Comparison of ENCODE assay signal across 22 cellular contexts in genomic region chr7:31935115-31935514, GRCh38.
DNase-seq lines count a peak whose midpoint lies in the region; ATAC-seq and TF ChIP-seq lines count a peak whose summit lies in the region.
"Had no signal": no experiment of that assay in that cellular context is flagged by ENCODE, and none has a peak within 500 bp of the region (broad histone marks: within the 10 kb centered on the region; RNA-seq: fewer than 3 reads in every experiment).

No MANE protein-coding gene starts in this region.

- H3K4me1 ChIP-seq in CD8-positive, alpha-beta T cell (ENCODE audit: insufficient read depth, low read length) = no peaks in the 10 kb centered on the region
- H3K4me1 ChIP-seq in CD4-positive, alpha-beta memory T cell (ENCODE audit: insufficient read depth, low read length) = no peaks in the 10 kb centered on the region
- H3K4me1 ChIP-seq: ascending aorta, BE2C, SJCRH30 had no signal

- H3K27ac ChIP-seq in CD8-positive, alpha-beta T cell (ENCODE audit: low read depth, low read length) = no peak overlapping the region
- H3K27ac ChIP-seq in CD4-positive, alpha-beta memory T cell (ENCODE audit: low read depth, low read length) = no peak overlapping the region
- H3K27ac ChIP-seq: ascending aorta, SJCRH30 had no signal

- in situ Hi-C loops in astrocyte of the spinal cord (cut with HindIII; ENCODE audit: low sequenced_read_pairs) = no loop called here

- H3K27me3 Mint-ChIP-seq in neural crest cell (ENCODE audit: low read depth) = no peaks in the 10 kb centered on the region
- no peaks in the 10 kb centered on the region for H3K27me3 Mint-ChIP-seq in CD8-positive, alpha-beta T cell (ENCODE audit: low read depth)
- H3K27me3 Mint-ChIP-seq in CD4-positive, alpha-beta memory T cell = no peaks in the 10 kb centered on the region
- H3K27me3 Mint-ChIP-seq: activated CD4-positive, alpha-beta T cell treated with anti-CD3 and anti-CD28 coated beads for 36 hours; dendritic cell treated with granulocyte-macrophage colony-stimulating factor and Interleukin-4, amounts not matched to agents 40 ng/mL and 50 ng/mL, for 4 days; naive thymus-derived CD4-positive, alpha-beta T cell had no signal

- peaks cover 2% of the 10 kb centered on the region for H3K36me3 Mint-ChIP-seq in neural crest cell (ENCODE audit: low read depth)
- no peaks in the 10 kb centered on the region for H3K36me3 Mint-ChIP-seq in CD8-positive, alpha-beta T cell
- no peaks in the 10 kb centered on the region for H3K36me3 Mint-ChIP-seq in CD4-positive, alpha-beta memory T cell
- H3K36me3 Mint-ChIP-seq: naive thymus-derived CD4-positive, alpha-beta T cell had no signal

- CTCF ChIA-PET in CD8-positive, alpha-beta T cell (lab: Charles Lee) = no interaction called here
- CTCF ChIA-PET in CD4-positive, alpha-beta memory T cell (lab: Charles Lee; ENCODE audit: partially characterized antibody) = interaction anchor here (1.7 kb wide), 1 partner anchor 13 kb away, joined by 3 read pairs; no protein-coding TSS in a partner anchor

- H3K9me3 Mint-ChIP-seq in neural crest cell = peaks cover 5% of the 10 kb centered on the region
- H3K9me3 Mint-ChIP-seq in CD8-positive, alpha-beta T cell = peaks cover 17% of the 10 kb centered on the region
- peaks cover 1 to 19% (median 5%) of the 10 kb centered on the region in 8 donors for H3K9me3 Mint-ChIP-seq in CD4-positive, alpha-beta memory T cell
- H3K9me3 Mint-ChIP-seq: dendritic cell treated with granulocyte-macrophage colony-stimulating factor and Interleukin-4, amounts not matched to agents 40 ng/mL and 50 ng/mL, for 4 days had no signal

- ATAC-seq in GM21423 (IDR thresholded peaks at IDR 0.05; ENCODE audit: unreplicated experiment) = no peak
- ATAC-seq in CD8-positive, alpha-beta T cell = no peak
- ATAC-seq: activated CD4-positive, alpha-beta T cell treated with anti-CD3 and anti-CD28 coated beads for 36 hours; HCT116; naive thymus-derived CD4-positive, alpha-beta T cell had no signal

- no peaks in the 10 kb centered on the region for H3K27me3 ChIP-seq in MG63
- H3K27me3 ChIP-seq in CD8-positive, alpha-beta T cell (ENCODE audit: insufficient read depth, low read length) = no peaks in the 10 kb centered on the region
- no peaks in the 10 kb centered on the region for H3K27me3 ChIP-seq in CD4-positive, alpha-beta memory T cell (ENCODE audit: insufficient read depth, low read length)
- H3K27me3 ChIP-seq: ascending aorta, BE2C, SJCRH30 had no signal

- no peak for TF ChIP-seq CTCF in astrocyte of the spinal cord (IDR thresholded peaks at IDR 0.05; ENCODE audit: low read depth, low read length)
- no peak for TF ChIP-seq CTCF in neural crest cell (conservative IDR thresholded peaks at IDR 0.05)
- no peak for TF ChIP-seq CTCF in CD8-positive, alpha-beta T cell (IDR thresholded peaks at IDR 0.05)

- H3K4me3 Mint-ChIP-seq in neural crest cell = peak overlapping the region; percentile 19
- no peak overlapping the region for H3K4me3 Mint-ChIP-seq in CD8-positive, alpha-beta T cell
- no peak overlapping the region for H3K4me3 Mint-ChIP-seq in CD4-positive, alpha-beta memory T cell
- H3K4me3 Mint-ChIP-seq: activated CD4-positive, alpha-beta T cell treated with anti-CD3 and anti-CD28 coated beads for 36 hours; dendritic cell treated with granulocyte-macrophage colony-stimulating factor and Interleukin-4, amounts not matched to agents 40 ng/mL and 50 ng/mL, for 4 days; naive thymus-derived CD4-positive, alpha-beta T cell had no signal

- POLR2A ChIA-PET in CD8-positive, alpha-beta T cell (lab: Charles Lee) = no interaction called here
- POLR2A ChIA-PET in CD4-positive, alpha-beta memory T cell (lab: Charles Lee; ENCODE audit: partially characterized antibody) = no interaction called here

- DNase-seq in EH (ENCODE audit: low read depth) (peak; percentile 81), MG63 (peak; percentile 46), astrocyte of the spinal cord (ENCODE audit: low read depth, low spot score) (peak; percentile 17), neural crest cell (ENCODE audit: low read depth, low spot score) (peak; percentile 12), RKO (ENCODE audit: low spot score) (no peak)
- DNase-seq in CD8-positive, alpha-beta T cell = no peak
- DNase-seq in CD4-positive, alpha-beta memory T cell = no peak
- DNase-seq: activated CD4-positive, alpha-beta T cell treated with anti-CD3 and anti-CD28 coated beads for 36 hours; activated gamma-delta T cell; BE2C; DMS 273 treated with DMSO at 0.1 percent for 48 hours; erythroblast; Karpas-422; naive thymus-derived CD4-positive, alpha-beta T cell; NCI-H1436; SJCRH30 had no signal

- peaks cover 40% of the 10 kb centered on the region for H3K4me1 Mint-ChIP-seq in neural crest cell
- no peaks in the 10 kb centered on the region for H3K4me1 Mint-ChIP-seq in CD8-positive, alpha-beta T cell (ENCODE audit: low read depth)
- no peaks in the 10 kb centered on the region for H3K4me1 Mint-ChIP-seq in CD4-positive, alpha-beta memory T cell
- H3K4me1 Mint-ChIP-seq: activated CD4-positive, alpha-beta T cell treated with anti-CD3 and anti-CD28 coated beads for 36 hours; naive thymus-derived CD4-positive, alpha-beta T cell had no signal

- intact Hi-C loops in CD8-positive, alpha-beta T cell (cut with DNase I, micrococcal nuclease) = no loop called here
- intact Hi-C loops in CD4-positive, alpha-beta memory T cell (cut with micrococcal nuclease) = no loop called here

- peaks cover 6% of the 10 kb centered on the region for H3K36me3 ChIP-seq in MG63
- H3K36me3 ChIP-seq in CD8-positive, alpha-beta T cell (ENCODE audit: insufficient read depth, low read length) = no peaks in the 10 kb centered on the region
- H3K36me3 ChIP-seq in CD4-positive, alpha-beta memory T cell (ENCODE audit: insufficient read depth, low read length) = no peaks in the 10 kb centered on the region
- H3K36me3 ChIP-seq: ascending aorta, BE2C, SJCRH30 had no signal

- H3K27ac Mint-ChIP-seq in neural crest cell (ENCODE audit: unreplicated experiment) = peak overlapping the region; percentile 46
- H3K27ac Mint-ChIP-seq in CD8-positive, alpha-beta T cell = no peak overlapping the region
- no peak overlapping the region for H3K27ac Mint-ChIP-seq in CD4-positive, alpha-beta memory T cell
- H3K27ac Mint-ChIP-seq: activated CD4-positive, alpha-beta T cell treated with anti-CD3 and anti-CD28 coated beads for 36 hours; dendritic cell treated with granulocyte-macrophage colony-stimulating factor and Interleukin-4, amounts not matched to agents 40 ng/mL and 50 ng/mL, for 4 days; naive thymus-derived CD4-positive, alpha-beta T cell; progenitor cell of endocrine pancreas had no signal

- H3K4me3 ChIP-seq in MG63 (no peak overlapping the region), astrocyte of the spinal cord (ENCODE audit: low read depth, low read length) (no peak overlapping the region)
- no peak overlapping the region for H3K4me3 ChIP-seq in CD8-positive, alpha-beta T cell (ENCODE audit: low read depth, low read length)
- no peak overlapping the region for H3K4me3 ChIP-seq in CD4-positive, alpha-beta memory T cell (ENCODE audit: low read length in 2 of 2)
- H3K4me3 ChIP-seq: ascending aorta, lung, SJCRH30 had no signal

- H3K9me3 ChIP-seq in MG63 = peaks cover 17% of the 10 kb centered on the region
- no peaks in the 10 kb centered on the region for H3K9me3 ChIP-seq in CD8-positive, alpha-beta T cell (ENCODE audit: low read length)
- H3K9me3 ChIP-seq in CD4-positive, alpha-beta memory T cell (ENCODE audit: control insufficient read depth in 1 of 2, low read length in 2 of 2) = no peaks in the 10 kb centered on the region
- H3K9me3 ChIP-seq: ascending aorta, BE2C, SJCRH30 had no signal

Comparison
In these comparisons a context has a peak if more than half of its experiments do, and no peak if none do; other contexts are left out.
1. DNase-seq: peak in EH (single experiment), MG63 (single experiment), astrocyte of the spinal cord (single experiment) and neural crest cell (single experiment); none in RKO (single experiment), CD8-positive, alpha-beta T cell (0 of 7) and CD4-positive, alpha-beta memory T cell (0 of 5).